8 cellular contexts compared by ENCODE assay signal in the genomic region with DNA sequence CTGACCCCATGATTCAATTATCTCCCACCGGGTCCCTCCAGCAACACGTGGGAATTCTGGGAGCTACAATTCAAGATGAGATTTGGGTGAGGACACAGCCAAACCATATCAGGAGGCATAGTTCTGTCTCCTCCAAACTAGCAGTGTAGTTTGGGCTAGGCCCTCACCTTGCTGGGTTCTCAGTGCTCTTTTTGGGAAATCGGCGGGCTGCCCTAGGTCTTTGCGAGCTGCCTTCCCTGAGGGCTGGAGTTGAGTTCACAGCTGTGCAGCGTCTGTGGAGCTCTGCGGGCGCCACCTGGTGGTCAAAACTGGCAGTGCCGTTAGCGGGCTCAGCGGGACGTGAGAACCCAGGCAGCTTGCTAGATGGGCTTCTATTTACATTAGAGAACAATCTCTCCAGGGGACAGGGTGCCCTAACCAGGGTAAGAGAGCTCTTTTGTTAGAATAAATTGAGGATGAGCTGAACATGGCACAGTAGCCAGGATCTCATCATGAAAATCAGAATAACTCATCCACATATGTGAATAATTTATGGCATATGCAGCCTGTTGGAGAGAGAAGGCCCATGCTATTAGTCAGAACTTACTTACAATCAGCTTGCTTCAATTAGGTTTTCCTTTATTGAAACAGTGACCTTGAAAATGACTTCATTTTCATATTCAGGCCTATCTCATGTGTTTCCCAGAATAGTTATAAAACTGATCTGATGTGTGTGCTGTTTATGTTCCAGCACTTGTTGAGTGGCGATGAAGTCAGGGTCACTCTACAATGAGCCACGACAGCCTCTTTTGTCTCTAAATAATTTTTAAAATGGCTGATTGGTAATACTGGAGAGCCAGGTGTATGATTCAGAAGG. TPM values are rescaled to one million over a fixed set of nuclear protein-coding genes. Genes with fewer than 3 reads are reported as not detected.
DNase-seq lines count a peak whose midpoint lies in the region; ATAC-seq, FAIRE-seq and TF ChIP-seq lines count a peak whose summit lies in the region.

No MANE protein-coding gene starts in this region.

- ATAC-seq in HG02623 (IDR thresholded peaks at IDR 0.05; ENCODE audit: unreplicated experiment) (peak; percentile 99), aorta (ENCODE audit: low FRiP score) (peak; percentile 92)

- DNase-seq in GM12891 (ENCODE audit: insufficient read length, low spot score), result peak; percentile 76
- peak; percentile 84 for DNase-seq in NB4 (ENCODE audit: low read depth)
- DNase-seq in SKM-1 (lab: John Stamatoyannopoulos, UW; ENCODE audit: unreplicated experiment), result peak; percentile 50
- DNase-seq in activated naive CD4-positive, alpha-beta T cell treated with anti-CD3 and anti-CD28 coated beads, Interleukin-2, amount 50 U/mL, for 16 hours, result peak; percentile 88
- DNase-seq in cardiac septum (ENCODE audit: low spot score), result peak; percentile 88
- DNase-seq in putamen (ENCODE audit: low spot score), result peak; percentile 74
- peak; percentile 89 to 98 for DNase-seq in aorta

- WGBS in aorta, 2 donors, result 16 to 20% methylated on average over 14 of the region's 14 CpGs

- H3K27me3 ChIP-seq in aorta (ENCODE audit: control insufficient read depth in 1 of 2, insufficient read depth in 2 of 2, low read length in 1 of 2), result no peaks in the 10 kb centered on the region

- no peaks in the 10 kb centered on the region for H3K36me3 ChIP-seq in aorta (ENCODE audit: control insufficient read depth in 1 of 2, insufficient read depth in 2 of 2, low read length in 1 of 2)

- no peaks in the 10 kb centered on the region for H3K9me3 ChIP-seq in aorta (ENCODE audit: control insufficient read depth, low read length)

- no peak overlapping the region for H3K4me3 ChIP-seq in NB4 (ENCODE audit: low read depth, low read length)
- no peak overlapping the region for H3K4me3 ChIP-seq in aorta (ENCODE audit: low read length in 2 of 2)

- H3K27ac ChIP-seq in aorta (ENCODE audit: low read depth in 1 of 2, low read length in 2 of 2), result no peak overlapping the region

- FAIRE-seq in GM12891 (lab: Jason Lieb, UNC), result peak; percentile 93

- intact Hi-C loops in cardiac septum (cut with DNase I) (loop anchor here (2.0 kb wide), 1 partner anchor 215 kb away; no protein-coding TSS in a partner anchor), aorta (cut with DNase I) (loop anchor here (2.0 to 10.0 kb wide), 3 partner anchors 99 to 565 kb away; no protein-coding TSS in a partner anchor)

- peak; percentile 95 for TF ChIP-seq CTCF in NB4 (IDR thresholded peaks at IDR 0.05; ENCODE audit: low read depth, low read length)

- H3K4me1 ChIP-seq in aorta (ENCODE audit: control insufficient read depth in 1 of 2, insufficient read depth in 2 of 2, low read length in 2 of 2), result peaks cover 3 to 7% of the 10 kb centered on the region in 2 donors

- TF ChIP-seq POLR2A in GM12891 (IDR thresholded peaks at IDR 0.05; ENCODE audit: low read depth, low read length), result no peak
- no peak for TF ChIP-seq POLR2A in NB4 (IDR thresholded peaks at IDR 0.05; ENCODE audit: extremely low read depth, insufficient read length)

TF ChIP-seq in GM12891, 5 proteins besides CTCF, POLR2A, EP300 and RAD21:
- no peak for TF ChIP-seq POLR2AphosphoS5 (IDR thresholded peaks at IDR 0.05; ENCODE audit: low read depth, low read length)

RNA-seq across cellular contexts. Expression of gene YES1, which starts 27.4 kb away (rescaled TPM):
- polyA plus RNA-seq in GM12891 (2012; ENCODE audit: low read depth, missing spikeins), result 2.5 TPM
- total RNA-seq in cardiac septum (26.2 TPM), aorta (10 to 100 TPM; 30.1 to 37.0 TPM)
- polyA plus RNA-seq in aorta, result 10 to 100 TPM in 1 of 2 donors, 1 to 10 TPM in 1; 8.9 to 26.5 TPM
